Comparison of ENCODE assay signal across 1 cellular context in genomic region chr10:89555688-89556445, GRCh38.
TF ChIP-seq lines count a peak whose summit lies in the region.

No MANE protein-coding gene starts in this region.

TF ChIP-seq in H1, 55 proteins besides CTCF, POLR2A, EP300 and RAD21 (continued from another document):
- no peak for TF ChIP-seq USF2 (IDR thresholded peaks at IDR 0.05; ENCODE audit: low read length)
- no peak for TF ChIP-seq TAF1 (IDR thresholded peaks at IDR 0.05; ENCODE audit: low read depth, low read length)
- no peak for TF ChIP-seq CTBP2 (IDR thresholded peaks at IDR 0.05; ENCODE audit: borderline replicate concordance, insufficient read depth, insufficient read length, low read length)
- no peak for TF ChIP-seq BACH1 (IDR thresholded peaks at IDR 0.05; ENCODE audit: low read length)
- TF ChIP-seq SIRT6 (IDR thresholded peaks at IDR 0.05; ENCODE audit: low read length) = no peak
- no peak for TF ChIP-seq FOSL1 (IDR thresholded peaks at IDR 0.05; ENCODE audit: insufficient read depth, low read depth, low read length)
- TF ChIP-seq SAP30 (IDR thresholded peaks at IDR 0.05; ENCODE audit: insufficient read depth, insufficient replicate concordance, low read length) = no peak
- no peak for TF ChIP-seq MAFK (IDR thresholded peaks at IDR 0.05; ENCODE audit: low read depth, low read length)
- no peak for TF ChIP-seq GTF2F1 (IDR thresholded peaks at IDR 0.05; ENCODE audit: borderline replicate concordance, low read depth, low read length)
- no peak for TF ChIP-seq RFX5 (IDR thresholded peaks at IDR 0.05; ENCODE audit: borderline replicate concordance, low read depth, low read length)
- TF ChIP-seq CHD7 (IDR thresholded peaks at IDR 0.05; ENCODE audit: insufficient replicate concordance, low read length) = no peak
- TF ChIP-seq ATF3 (IDR thresholded peaks at IDR 0.05; ENCODE audit: insufficient read depth, low read depth, low read length) = no peak
